Comparison of ENCODE assay signal across 22 cellular contexts in the genomic region with DNA sequence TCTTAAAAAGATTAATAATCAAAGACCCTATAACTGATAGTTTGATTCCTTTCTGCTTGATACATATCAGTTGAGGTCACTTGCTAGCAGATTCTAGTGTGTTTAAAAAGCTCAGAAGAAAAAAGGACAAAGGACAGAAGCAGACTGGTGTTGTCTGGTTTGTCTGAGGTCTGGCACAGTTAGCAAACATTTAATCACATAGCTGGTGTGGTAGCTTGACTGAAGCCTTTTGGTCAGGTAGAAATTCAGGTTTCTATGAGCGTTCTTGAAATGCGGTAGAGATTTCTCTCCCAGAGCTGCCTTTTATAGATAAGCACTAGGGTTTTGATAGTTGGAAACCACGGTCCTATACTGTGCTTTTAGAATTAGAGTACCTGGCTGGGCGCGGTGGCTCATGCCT. TPM values are rescaled to one million over a fixed set of nuclear protein-coding genes. Genes with fewer than 3 reads are reported as not detected.
"Had no signal": no experiment of that assay in that cellular context is flagged by ENCODE, and none has a peak within 500 bp of the region (broad histone marks: within the 10 kb centered on the region; RNA-seq: fewer than 3 reads in every experiment).

No MANE protein-coding gene starts in this region.

- H3K9me3 Mint-ChIP-seq: activated naive CD4-positive, alpha-beta T cell treated with anti-CD3 and anti-CD28 coated beads for 36 hours; activated naive CD8-positive, alpha-beta T cell treated with anti-CD3 and anti-CD28 coated beads, Interleukin-2, amount 10 ng/mL, durations not matched to agents 7 days and 5 days; activated T-cell treated with anti-CD3 and anti-CD28 coated beads, Interleukin-2, amount 50 U/mL, for 4 hours; activated T-helper 2 cell treated with anti-CD3 and anti-CD28 coated beads, Interferon-gamma antibody, Interleukin-2, Interleukin-4, amounts not matched to agents 10 μg/mL and 5 μg/mL and 100 μg/mL, durations not matched to agents 14 hours and 24 hours and 36 hours had no signal

- H3K4me3 Mint-ChIP-seq: activated naive CD4-positive, alpha-beta T cell treated with anti-CD3 and anti-CD28 coated beads for 36 hours; activated naive CD8-positive, alpha-beta T cell treated with anti-CD3 and anti-CD28 coated beads, Interleukin-2, amount 10 ng/mL, durations not matched to agents 7 days and 5 days; activated T-cell treated with anti-CD3 and anti-CD28 coated beads, Interleukin-2, amount 50 U/mL, for 4 hours; naive thymus-derived CD4-positive, alpha-beta T cell; neural progenitor cell; T-helper 17 cell had no signal

- H3K27ac ChIP-seq: heart right ventricle, lower lobe of right lung, neural progenitor cell, psoas muscle, right atrium auricular region had no signal

- H3K27me3 ChIP-seq: neural progenitor cell, right atrium auricular region had no signal

- H3K27ac Mint-ChIP-seq: activated naive CD4-positive, alpha-beta T cell treated with anti-CD3 and anti-CD28 coated beads for 36 hours; activated naive CD8-positive, alpha-beta T cell treated with anti-CD3 and anti-CD28 coated beads, Interleukin-2, amount 10 ng/mL, durations not matched to agents 7 days and 5 days; activated T-helper 2 cell treated with anti-CD3 and anti-CD28 coated beads, Interferon-gamma antibody, Interleukin-2, Interleukin-4, amounts not matched to agents 10 μg/mL and 5 μg/mL and 100 μg/mL, durations not matched to agents 14 hours and 24 hours and 36 hours; naive thymus-derived CD4-positive, alpha-beta T cell; T-helper 17 cell had no signal

- H3K36me3 ChIP-seq: heart right ventricle, lower lobe of right lung, neural progenitor cell, right atrium auricular region had no signal

- H3K4me3 ChIP-seq: heart right ventricle, lower lobe of right lung, mucosa of descending colon, neural progenitor cell, psoas muscle, right atrium auricular region had no signal

- H3K4me1 Mint-ChIP-seq: activated naive CD8-positive, alpha-beta T cell treated with anti-CD3 and anti-CD28 coated beads, Interleukin-2, amount 10 ng/mL, durations not matched to agents 7 days and 5 days; naive thymus-derived CD4-positive, alpha-beta T cell had no signal

- H3K36me3 Mint-ChIP-seq: activated naive CD8-positive, alpha-beta T cell treated with anti-CD3 and anti-CD28 coated beads, Interleukin-2, amount 10 ng/mL, durations not matched to agents 7 days and 5 days; naive thymus-derived CD4-positive, alpha-beta T cell had no signal

- DNase-seq: activated CD4-positive, alpha-beta T cell treated with anti-CD3 and anti-CD28 coated beads for 4 hours; activated CD4-positive, alpha-beta T cell treated with anti-CD3 and anti-CD28 coated beads, Interleukin-2, amount 50 U/mL, for 48 hours; activated CD4-positive, CD25-positive, alpha-beta regulatory T cell; activated CD8-positive, alpha-beta memory T cell treated with anti-CD3 and anti-CD28 coated beads, Interleukin-2, amount 50 U/mL, for 48 hours; activated naive CD4-positive, alpha-beta T cell treated with anti-CD3 and anti-CD28 coated beads for 36 hours; activated naive CD8-positive, alpha-beta T cell treated with anti-CD3 and anti-CD28 coated beads, Interleukin-2, amount 10 ng/mL, durations not matched to agents 7 days and 5 days; activated T-cell treated with anti-CD3 and anti-CD28 coated beads, Interleukin-2, amount 50 U/mL, for 4 hours; amygdala; cortex of kidney; heart right ventricle; lower lobe of right lung; mesendoderm; mucosa of descending colon; naive thymus-derived CD4-positive, alpha-beta T cell; psoas muscle; stimulated activated CD4-positive, alpha-beta T cell treated with anti-CD3 and anti-CD28 coated beads, Interleukin-4, amount 100 ng/mL, for 24 hours; stimulated activated naive CD4-positive, alpha-beta T cell treated with Interleukin-2 at 50 U/mL for 16 hours; T-helper 17 cell had no signal

- H3K9me3 ChIP-seq: heart right ventricle, lower lobe of right lung, mucosa of descending colon, psoas muscle had no signal

- H3K4me1 ChIP-seq: lower lobe of right lung, psoas muscle had no signal

RNA-seq across cellular contexts. Expression of a gene that starts 4.7 kb away (rescaled TPM):
- total RNA-seq: activated CD8-positive, alpha-beta memory T cell treated with anti-CD3 and anti-CD28 coated beads for 36 hours; activated naive CD4-positive, alpha-beta T cell treated with anti-CD3 and anti-CD28 coated beads for 36 hours; activated naive CD8-positive, alpha-beta T cell treated with anti-CD3 and anti-CD28 coated beads, Interleukin-2, amount 10 ng/mL, durations not matched to agents 7 days and 5 days; activated T-cell treated with anti-CD3 and anti-CD28 coated beads, Interleukin-2, amount 50 U/mL, for 4 hours; activated T-helper 2 cell treated with anti-CD3 and anti-CD28 coated beads, Interferon-gamma antibody, Interleukin-2, Interleukin-4, amounts not matched to agents 10 μg/mL and 5 μg/mL and 100 μg/mL, durations not matched to agents 14 hours and 24 hours and 36 hours; naive thymus-derived CD4-positive, alpha-beta T cell; T-helper 17 cell had no signal
